ENCODE assay signal across 8 cellular contexts in genomic region chr3:107660316-107660976, GRCh38.
DNase-seq lines count a peak whose midpoint lies in the region; ATAC-seq and TF ChIP-seq lines count a peak whose summit lies in the region.

No MANE protein-coding gene starts in this region.

- H3K4ac ChIP-seq in mesendoderm (ENCODE audit: low read depth, low read length) = no peak overlapping the region

- no peak overlapping the region for H3K23ac ChIP-seq in mesendoderm (ENCODE audit: low read length)

- no peak overlapping the region for H3K56ac ChIP-seq in mesendoderm (ENCODE audit: low read length)

- H3K36me3 ChIP-seq in endodermal cell (ENCODE audit: control insufficient read depth, insufficient read depth, low read length) (no peaks in the 10 kb centered on the region), mesendoderm (ENCODE audit: control insufficient read depth, insufficient read depth, low read length) (no peaks in the 10 kb centered on the region)

- no peak for DNase-seq in natural killer cell
- no peak for DNase-seq in natural killer cell treated with Interleukin-12 subunit alpha and Interleukin-12 subunit beta and Interleukin-15 and Interleukin-18, amount 100 ng/mL, for 72 hours (ENCODE audit: low spot score)
- DNase-seq in NOMO-1 treated with DMSO at 0.1 percent for 48 hours (lab: John Stamatoyannopoulos, UW; ENCODE audit: unreplicated experiment) = peak; percentile 72
- no peak for DNase-seq in endodermal cell
- DNase-seq in retina = peak; percentile 31
- DNase-seq in COLO668 (lab: John Stamatoyannopoulos, UW; ENCODE audit: unreplicated experiment) = no peak
- no peak for DNase-seq in mesendoderm

- H3K27me3 Mint-ChIP-seq in natural killer cell (ENCODE audit: low read depth in 2 of 2) (no peaks in the 10 kb centered on the region), endodermal cell (ENCODE audit: insufficient read depth) (no peaks in the 10 kb centered on the region)
- H3K27me3 Mint-ChIP-seq in natural killer cell treated with Interleukin-12 subunit alpha and Interleukin-12 subunit beta and Interleukin-15 and Interleukin-18, amount 100 ng/mL, for 72 hours = no peaks in the 10 kb centered on the region

- H3K9ac ChIP-seq in endodermal cell (ENCODE audit: extremely low read depth, low read length, poor library complexity, severe bottlenecking) = no peak overlapping the region
- no peak overlapping the region for H3K9ac ChIP-seq in mesendoderm (ENCODE audit: low read length)

- H2AK5ac ChIP-seq in mesendoderm (ENCODE audit: low read length) = no peak overlapping the region

- H3K4me1 ChIP-seq in endodermal cell (ENCODE audit: control insufficient read depth, insufficient read depth, low read length) = no peaks in the 10 kb centered on the region
- peaks cover 3% of the 10 kb centered on the region for H3K4me1 ChIP-seq in mesendoderm (ENCODE audit: control insufficient read depth, low read depth, low read length)

- no peak overlapping the region for H2BK120ac ChIP-seq in mesendoderm (ENCODE audit: low read depth, low read length)

- H3K36me3 Mint-ChIP-seq in natural killer cell (no peaks in the 10 kb centered on the region), endodermal cell (ENCODE audit: low read depth) (no peaks in the 10 kb centered on the region)
- H3K36me3 Mint-ChIP-seq in natural killer cell treated with Interleukin-12 subunit alpha and Interleukin-12 subunit beta and Interleukin-15 and Interleukin-18, amount 100 ng/mL, for 72 hours = no peaks in the 10 kb centered on the region

- H3K18ac ChIP-seq in mesendoderm (ENCODE audit: low read length) = no peak overlapping the region

- no peak overlapping the region for H3K27ac ChIP-seq in endodermal cell (ENCODE audit: low read depth, low read length)
- H3K27ac ChIP-seq in mesendoderm (ENCODE audit: low read depth, low read length) = no peak overlapping the region

- TF ChIP-seq CTCF in natural killer cell (IDR thresholded peaks at IDR 0.05) (peak; percentile 39), endodermal cell (conservative IDR thresholded peaks at IDR 0.05) (peak; percentile 84)

- H3K4me3 ChIP-seq in endodermal cell (ENCODE audit: low read length) (no peak overlapping the region), mesendoderm (ENCODE audit: low read length) (no peak overlapping the region)

- intact Hi-C loops in natural killer cell (cut with micrococcal nuclease) = loop anchor here (5.0 kb wide), 1 partner anchor 267 kb away; no protein-coding TSS in a partner anchor

- H3K4me1 Mint-ChIP-seq in natural killer cell (peaks cover 10 to 25% of the 10 kb centered on the region in 2 donors), endodermal cell (peaks cover 15% of the 10 kb centered on the region)
- peaks cover 11 to 13% of the 10 kb centered on the region in 2 donors for H3K4me1 Mint-ChIP-seq in natural killer cell treated with Interleukin-12 subunit alpha and Interleukin-12 subunit beta and Interleukin-15 and Interleukin-18, amount 100 ng/mL, for 72 hours (ENCODE audit: low read depth in 2 of 2)

- H3K27ac Mint-ChIP-seq in natural killer cell (no peak overlapping the region), endodermal cell (no peak overlapping the region)
- H3K27ac Mint-ChIP-seq in natural killer cell treated with Interleukin-12 subunit alpha and Interleukin-12 subunit beta and Interleukin-15 and Interleukin-18, amount 100 ng/mL, for 72 hours = no peak overlapping the region

- H3K79me1 ChIP-seq in mesendoderm (ENCODE audit: low read length) = no peaks in the 10 kb centered on the region

- WGBS in endodermal cell (ENCODE audit: insufficient coverage in 1 of 2, insufficient read length in 1 of 2), 2 experiments = 84% methylated on average over 3 of the region's 3 CpGs; no CpG with 5 or more reads in 1 of the 2 experiments
- no CpG with 5 or more reads among the region's 3 CpGs for WGBS in mesendoderm (ENCODE audit: extremely low coverage, insufficient coverage, low lambda C conversion rate)

- H3K27me3 ChIP-seq in endodermal cell (ENCODE audit: control insufficient read depth, insufficient read depth, low read length, poor library complexity, severe bottlenecking) (no peaks in the 10 kb centered on the region), mesendoderm (ENCODE audit: insufficient read depth, low read length, poor library complexity) (no peaks in the 10 kb centered on the region)

- no peak overlapping the region for H2BK5ac ChIP-seq in mesendoderm (ENCODE audit: low read length)

- ATAC-seq in natural killer cell (peak in 2 of 3 donors; percentile 36 to 44), GM21737 (IDR thresholded peaks at IDR 0.05; ENCODE audit: unreplicated experiment) (no peak)
- ATAC-seq in natural killer cell treated with Interleukin-12 subunit alpha and Interleukin-12 subunit beta and Interleukin-15 and Interleukin-18, amount 100 ng/mL, for 72 hours = no peak

- no peak overlapping the region for H4K5ac ChIP-seq in mesendoderm (ENCODE audit: low read length)

- no peak overlapping the region for H3K4me2 ChIP-seq in mesendoderm (ENCODE audit: low read length)

- no peak overlapping the region for H2BK15ac ChIP-seq in mesendoderm (replicated peaks; ENCODE audit: low read depth)

- H3K4me3 Mint-ChIP-seq in natural killer cell (no peak overlapping the region), endodermal cell (no peak overlapping the region)
- no peak overlapping the region for H3K4me3 Mint-ChIP-seq in natural killer cell treated with Interleukin-12 subunit alpha and Interleukin-12 subunit beta and Interleukin-15 and Interleukin-18, amount 100 ng/mL, for 72 hours

- no peaks in the 10 kb centered on the region for H3K79me2 ChIP-seq in mesendoderm (ENCODE audit: control insufficient read depth, insufficient read depth, low read length)

- H3K9me3 Mint-ChIP-seq in natural killer cell = no peaks in the 10 kb centered on the region
- no peaks in the 10 kb centered on the region for H3K9me3 Mint-ChIP-seq in natural killer cell treated with Interleukin-12 subunit alpha and Interleukin-12 subunit beta and Interleukin-15 and Interleukin-18, amount 100 ng/mL, for 72 hours
- no peaks in the 10 kb centered on the region for H3K9me3 Mint-ChIP-seq in endodermal cell

- H3K9me3 ChIP-seq in endodermal cell (ENCODE audit: control insufficient read depth, low read length) = no peaks in the 10 kb centered on the region

- H4K8ac ChIP-seq in mesendoderm (ENCODE audit: low read depth, low read length) = no peak overlapping the region

Comparison
In these comparisons a context has a peak if more than half of its experiments do, and no peak if none do; other contexts are left out.
1. ATAC-seq: peak in natural killer cell (2 of 3); none in natural killer cell treated with Interleukin-12 subunit alpha and Interleukin-12 subunit beta and Interleukin-15 and Interleukin-18, amount 100 ng/mL, for 72 hours (0 of 2) and GM21737 (single experiment).
2. DNase-seq: peak in NOMO-1 treated with DMSO at 0.1 percent for 48 hours (single experiment) and retina (single experiment); none in natural killer cell (single experiment), natural killer cell treated with Interleukin-12 subunit alpha and Interleukin-12 subunit beta and Interleukin-15 and Interleukin-18, amount 100 ng/mL, for 72 hours (single experiment), endodermal cell (single experiment), COLO668 (single experiment) and mesendoderm (single experiment).